In genomic region chrX:115058276-115058675, GRCh38 we compare ENCODE assay signal across 13 cellular contexts. TPM values are rescaled to one million over a fixed set of nuclear protein-coding genes. Genes with fewer than 3 reads are reported as not detected.
DNase-seq lines count a peak whose midpoint lies in the region; ATAC-seq and TF ChIP-seq lines count a peak whose summit lies in the region.
"Had no signal": no experiment of that assay in that cellular context is flagged by ENCODE, and none has a peak within 500 bp of the region (broad histone marks: within the 10 kb centered on the region; RNA-seq: fewer than 3 reads in every experiment).

No MANE protein-coding gene starts in this region.

- H3K36me3 Mint-ChIP-seq in type B pancreatic cell = no peaks in the 10 kb centered on the region
- H3K36me3 Mint-ChIP-seq: CD8-positive, alpha-beta memory T cell had no signal

- ATAC-seq in HG02840 (IDR thresholded peaks at IDR 0.05; ENCODE audit: low FRiP score, unreplicated experiment) = no peak

- H3K36me3 ChIP-seq in adipocyte (ENCODE audit: control insufficient read depth, insufficient read depth, low read length, severe bottlenecking) = no peaks in the 10 kb centered on the region
- H3K36me3 ChIP-seq: thoracic aorta had no signal

- H3K27me3 ChIP-seq in adipocyte (replicated peaks; ENCODE audit: control insufficient read depth, insufficient read depth, low read length) = no peaks in the 10 kb centered on the region

- H3K4me3 ChIP-seq in adipocyte (ENCODE audit: low read length) (peak overlapping the region; percentile 25), foreskin fibroblast (ENCODE audit: low read depth in 1 of 2, low read length in 2 of 2) (no peak overlapping the region)
- H3K4me3 ChIP-seq: thoracic aorta had no signal

- H3K9me3 ChIP-seq in adipocyte (ENCODE audit: control insufficient read depth, low read length) = peaks cover 12% of the 10 kb centered on the region
- H3K9me3 ChIP-seq: thoracic aorta had no signal

- H3K4me1 Mint-ChIP-seq in type B pancreatic cell (ENCODE audit: unreplicated experiment) = no peaks in the 10 kb centered on the region
- H3K4me1 Mint-ChIP-seq: CD8-positive, alpha-beta memory T cell; neural crest cell had no signal

- no peak overlapping the region for H3K4me3 Mint-ChIP-seq in type B pancreatic cell
- H3K4me3 Mint-ChIP-seq: CD8-positive, alpha-beta memory T cell; neural crest cell had no signal

- TF ChIP-seq CTCF in foreskin fibroblast (IDR thresholded peaks at IDR 0.05; ENCODE audit: low read depth, low read length) = no peak
- no peak for TF ChIP-seq CTCF in type B pancreatic cell (conservative IDR thresholded peaks at IDR 0.05)

- DNase-seq in EL (peak; percentile 87), adipocyte (ENCODE audit: low read depth) (peak; percentile 82), foreskin fibroblast (peak; percentile 75 to 81), putamen (ENCODE audit: low spot score) (peak; percentile 6), type B pancreatic cell (ENCODE audit: extremely low spot score, unreplicated experiment) (no peak), OCI-M1 (lab: John Stamatoyannopoulos, UW) (no peak)
- no peak for DNase-seq in stimulated activated CD4-positive, alpha-beta T cell treated with anti-CD3 and anti-CD28 coated beads, Interleukin-4, amount 100 ng/mL, for 24 hours
- DNase-seq: activated gamma-delta T cell; CD8-positive, alpha-beta memory T cell; NCI-H446 had no signal

- H3K9me3 Mint-ChIP-seq in type B pancreatic cell = peaks cover 5% of the 10 kb centered on the region

- H3K27me3 Mint-ChIP-seq in type B pancreatic cell = peaks cover 4% of the 10 kb centered on the region
- H3K27me3 Mint-ChIP-seq: CD8-positive, alpha-beta memory T cell had no signal

- peak overlapping the region; percentile 19 for H3K9ac ChIP-seq in adipocyte (ENCODE audit: low read length)

- peaks cover 16% of the 10 kb centered on the region for H3K4me1 ChIP-seq in adipocyte (ENCODE audit: control insufficient read depth, insufficient read depth, low read length)

- H3K27ac Mint-ChIP-seq in type B pancreatic cell = no peak overlapping the region
- H3K27ac Mint-ChIP-seq: CD8-positive, alpha-beta memory T cell had no signal

RNA-seq across cellular contexts. Expression of gene IL13RA2, which starts 40.9 kb away (rescaled TPM):
- total RNA-seq in type B pancreatic cell (ENCODE audit: low replicate concordance) = 0.43 and 2.2 TPM in 2 replicates
- total RNA-seq: CD8-positive, alpha-beta memory T cell had no signal

Comparison
In these comparisons a context has a peak if more than half of its experiments do, and no peak if none do; other contexts are left out.
1. DNase-seq: peak in EL (single experiment), adipocyte (single experiment), foreskin fibroblast (2 of 2) and putamen (single experiment); none in type B pancreatic cell (single experiment), OCI-M1 (single experiment) and stimulated activated CD4-positive, alpha-beta T cell treated with anti-CD3 and anti-CD28 coated beads, Interleukin-4, amount 100 ng/mL, for 24 hours (single experiment).